15 cellular contexts compared by ENCODE assay signal in genomic region chr5:119036101-119036762, GRCh38. TPM values are rescaled to one million over a fixed set of nuclear protein-coding genes. Genes with fewer than 3 reads are reported as not detected.
A peak's percentile ranks its signal among the peaks of the same experiment; 100 is the strongest.
DNase-seq lines count a peak whose midpoint lies in the region; ATAC-seq and TF ChIP-seq lines count a peak whose summit lies in the region.
"Had no signal": no experiment of that assay in that cellular context is flagged by ENCODE, and none has a peak within 500 bp of the region (broad histone marks: within the 10 kb centered on the region; RNA-seq: fewer than 3 reads in every experiment).

No MANE protein-coding gene starts in this region.

- DNase-seq in AG20443 (ENCODE audit: low spot score) (peak; percentile 63), HT1080 (ENCODE audit: low read depth) (peak; percentile 77), astrocyte of the spinal cord (ENCODE audit: low read depth, low spot score) (peak; percentile 72), mesenchymal stem cell (peak; percentile 71), left lung (no peak), germinal center (ENCODE audit: low spot score) (no peak)
- DNase-seq: activated naive CD8-positive, alpha-beta T cell treated with anti-CD3 and anti-CD28 coated beads, Interleukin-2, amount 10 ng/mL, durations not matched to agents 7 days and 5 days; DND-41; NCI-H187; stimulated activated CD8-positive, alpha-beta memory T cell treated with anti-CD3 and anti-CD28 coated beads, Interleukin-4, amount 100 ng/mL, for 48 hours; WERI-Rb-1 had no signal

- no peak overlapping the region for H2BK120ac ChIP-seq in mesenchymal stem cell (ENCODE audit: low read depth, low read length)

- H3K9me3 ChIP-seq in mesenchymal stem cell (ENCODE audit: control insufficient read depth, low read length) = peaks cover 18% of the 10 kb centered on the region
- no peaks in the 10 kb centered on the region for H3K9me3 ChIP-seq in left lung

- H3K23ac ChIP-seq in mesenchymal stem cell (ENCODE audit: low read length in 2 of 2) = no peak overlapping the region

- intact Hi-C loops in left lung (cut with DNase I) = no loop called here

- H4K91ac ChIP-seq in mesenchymal stem cell (ENCODE audit: low read length) = no peak overlapping the region

- H3K14ac ChIP-seq in mesenchymal stem cell (ENCODE audit: low read length in 2 of 2) = no peak overlapping the region

- H4K8ac ChIP-seq in mesenchymal stem cell (ENCODE audit: low read length) = no peak overlapping the region

- H2BK12ac ChIP-seq in mesenchymal stem cell (ENCODE audit: low read length in 2 of 2) = no peak overlapping the region

- H3K9ac ChIP-seq in mesenchymal stem cell (ENCODE audit: low read length) = peak overlapping the region; percentile 57

- no peak overlapping the region for H2AFZ ChIP-seq in mesenchymal stem cell (ENCODE audit: low read depth, low read length)
- H2AFZ ChIP-seq: PC-9 had no signal

- TF ChIP-seq CTCF in astrocyte of the spinal cord (IDR thresholded peaks at IDR 0.05; ENCODE audit: low read depth, low read length) (no peak), left lung (IDR thresholded peaks at IDR 0.05) (no peak)

- H3K27me3 ChIP-seq in mesenchymal stem cell (ENCODE audit: control insufficient read depth in 1 of 2, insufficient read depth in 1 of 2, low read length in 2 of 2) (no peaks in the 10 kb centered on the region), left lung (no peaks in the 10 kb centered on the region)

- WGBS in mesenchymal stem cell = 91% methylated on average over 3 of the region's 8 CpGs

- ATAC-seq in left lung (no peak), HG03039 (IDR thresholded peaks at IDR 0.05; ENCODE audit: unreplicated experiment) (no peak), HG03469 (IDR thresholded peaks at IDR 0.05; ENCODE audit: unreplicated experiment) (no peak)
- ATAC-seq: sciatic nerve had no signal

- H3K27ac ChIP-seq in mesenchymal stem cell (ENCODE audit: low read length, poor library complexity, severe bottlenecking) (no peak overlapping the region), left lung (no peak overlapping the region)
- H3K27ac ChIP-seq: PC-9, WERI-Rb-1 had no signal

- H3K36me3 ChIP-seq in mesenchymal stem cell (ENCODE audit: control insufficient read depth in 1 of 2, insufficient read depth in 2 of 2, low read depth in 1 of 2, low read length in 2 of 2) = no peaks in the 10 kb centered on the region
- no peaks in the 10 kb centered on the region for H3K36me3 ChIP-seq in left lung
- H3K36me3 ChIP-seq: WERI-Rb-1 had no signal

- no peak overlapping the region for H2BK5ac ChIP-seq in mesenchymal stem cell (ENCODE audit: low read depth, low read length, poor library complexity, severe bottlenecking)

- no peaks in the 10 kb centered on the region for H3K79me1 ChIP-seq in mesenchymal stem cell (replicated peaks; ENCODE audit: low read length, poor library complexity, severe bottlenecking)

- no peak overlapping the region for H3K4ac ChIP-seq in mesenchymal stem cell (ENCODE audit: low read depth in 1 of 2, low read length in 2 of 2)

- in situ Hi-C loops in astrocyte of the spinal cord (cut with HindIII; ENCODE audit: low sequenced_read_pairs) = no loop called here

- H3K4me2 ChIP-seq in mesenchymal stem cell (ENCODE audit: low read length, poor library complexity, severe bottlenecking) = no peak overlapping the region
- H3K4me2 ChIP-seq: PC-9 had no signal

- peaks cover 1% of the 10 kb centered on the region for H3K4me1 ChIP-seq in mesenchymal stem cell (ENCODE audit: control insufficient read depth, insufficient read depth, low read depth, low read length)
- H3K4me1 ChIP-seq in left lung = no peaks in the 10 kb centered on the region

- no peak overlapping the region for H2AK5ac ChIP-seq in mesenchymal stem cell (ENCODE audit: low read length, severe bottlenecking)

- H2BK15ac ChIP-seq in mesenchymal stem cell (ENCODE audit: low read depth, poor library complexity, severe bottlenecking) = no peak overlapping the region

- no peak overlapping the region for H3K4me3 ChIP-seq in astrocyte of the spinal cord (ENCODE audit: low read depth, low read length)
- no peak overlapping the region for H3K4me3 ChIP-seq in mesenchymal stem cell (ENCODE audit: insufficient read depth in 1 of 2, low read depth in 1 of 2, low read length in 2 of 2)
- H3K4me3 ChIP-seq in left lung = no peak overlapping the region
- H3K4me3 ChIP-seq: PC-9 had no signal

- no peak overlapping the region for H3K18ac ChIP-seq in mesenchymal stem cell (ENCODE audit: low read depth in 1 of 2, low read length in 2 of 2)

RNA-seq across cellular contexts. Expression of gene DMXL1, which starts 34.7 kb away (rescaled TPM):
- 10.9 and 14.8 TPM in 2 replicates for total RNA-seq in HT1080 (2014; rRNA removed; shearing (Covaris generic))
- 7.5 and 10.7 TPM in 2 replicates for polyA plus RNA-seq in HT1080 (2015; cell fraction: cytosol; rRNA removed)
- 23.2 and 31.6 TPM in 2 replicates for polyA plus RNA-seq in HT1080 (2015; cell fraction: nucleus; rRNA removed)
- polyA plus RNA-seq in mesenchymal stem cell (2013, experiment 1 of 2) = 10.4 TPM
- 10.3 TPM for polyA plus RNA-seq in mesenchymal stem cell (2013, experiment 2 of 2)
- total RNA-seq in left lung = 10 to 100 TPM; 44.3 to 48.3 TPM

RNA-seq across cellular contexts. Expression of gene DTWD2, which starts 47.9 kb away (rescaled TPM):
- 5.8 and 8.2 TPM in 2 replicates for total RNA-seq in HT1080 (2014; rRNA removed; shearing (Covaris generic))
- polyA plus RNA-seq in HT1080 (2015; cell fraction: cytosol; rRNA removed) = 4.8 and 5.6 TPM in 2 replicates
- polyA plus RNA-seq in HT1080 (2015; cell fraction: nucleus; rRNA removed) = 4.8 and 4.9 TPM in 2 replicates
- 2.5 TPM for polyA plus RNA-seq in mesenchymal stem cell (2013, experiment 1 of 2)
- polyA plus RNA-seq in mesenchymal stem cell (2013, experiment 2 of 2) = 2.8 TPM
- 1 to 10 TPM; 4.9 to 6.7 TPM for total RNA-seq in left lung

Comparison
In these comparisons a context has a peak if more than half of its experiments do, and no peak if none do; other contexts are left out.
1. DNase-seq: peak in AG20443 (single experiment), HT1080 (single experiment), astrocyte of the spinal cord (single experiment) and mesenchymal stem cell (single experiment); none in left lung (0 of 2) and germinal center (single experiment).